In genomic region chr3:6667354-6667753, GRCh38 we compare ENCODE assay signal across 7 cellular contexts.
"Had no signal": no experiment of that assay in that cellular context is flagged by ENCODE, and none has a peak within 500 bp of the region (broad histone marks: within the 10 kb centered on the region; RNA-seq: fewer than 3 reads in every experiment).

No MANE protein-coding gene starts in this region.

- ATAC-seq: HepG2 had no signal

- DNase-seq: IMR-90, KBM-7, KG1 had no signal

- H3K4me2 ChIP-seq: KMS-11 had no signal

- FAIRE-seq: HepG2, HTR-8/SVneo had no signal

- H3K27ac ChIP-seq: HL-60, KMS-11 had no signal

- H3K9ac ChIP-seq: KMS-11 had no signal
